In genomic region chr19:34772697-34773554, GRCh38 we compare ENCODE assay signal across 8 cellular contexts. TPM values are rescaled to one million over a fixed set of nuclear protein-coding genes. Genes with fewer than 3 reads are reported as not detected.
A peak's percentile ranks its signal among the peaks of the same experiment; 100 is the strongest.
DNase-seq lines count a peak whose midpoint lies in the region; ATAC-seq, FAIRE-seq and TF ChIP-seq lines count a peak whose summit lies in the region.

TSS of gene ZNF599 (minus strand) at chr19:34773215. CDS start at chr19:34772841, 374 bp downstream.

- no peaks in the 10 kb centered on the region for H4K20me1 ChIP-seq in Loucy (ENCODE audit: insufficient read depth, low read length, poor library complexity, severe bottlenecking)

- ATAC-seq in activated naive CD8-positive, alpha-beta T cell treated with anti-CD3 and anti-CD28 coated beads, Interleukin-2, amount 10 ng/mL, durations not matched to agents 7 days and 5 days (ENCODE audit: low read depth) = peak; percentile 95

- H3K27me3 Mint-ChIP-seq in activated naive CD8-positive, alpha-beta T cell treated with anti-CD3 and anti-CD28 coated beads, Interleukin-2, amount 10 ng/mL, durations not matched to agents 7 days and 5 days = peaks cover 4% of the 10 kb centered on the region

- H3K9me3 Mint-ChIP-seq in activated naive CD8-positive, alpha-beta T cell treated with anti-CD3 and anti-CD28 coated beads, Interleukin-2, amount 10 ng/mL, durations not matched to agents 7 days and 5 days = peaks cover 20% of the 10 kb centered on the region

- H3K27ac ChIP-seq in parathyroid adenoma (peak within 1 kb of the TSS; percentile 69), tibial nerve (peak within 1 kb of the TSS in 3 of 4 donors; percentile 75 to 87 (median 86))

- TF ChIP-seq EP300 in tibial nerve (IDR thresholded peaks at IDR 0.05) = peak; percentile 45 to 91

- H3K4me3 ChIP-seq in H7 (ENCODE audit: insufficient read depth, low read depth, low read length) = peak within 1 kb of the TSS; percentile 83
- peak within 1 kb of the TSS; percentile 85 for H3K4me3 ChIP-seq in Loucy (ENCODE audit: low read length, poor library complexity, severe bottlenecking)
- peak within 1 kb of the TSS; percentile 90 for H3K4me3 ChIP-seq in parathyroid adenoma (ENCODE audit: low read depth, low read length)
- peak within 1 kb of the TSS; percentile 46 to 86 (median 72) for H3K4me3 ChIP-seq in tibial nerve

- WGBS in tibial nerve, 2 donors = 9% methylated on average over 19 to 22 of the region's 69 CpGs

- POLR2A ChIA-PET in activated naive CD8-positive, alpha-beta T cell treated with anti-CD3 and anti-CD28 coated beads, Interleukin-2, amount 10 ng/mL, durations not matched to agents 7 days and 5 days (lab: Charles Lee) = interaction anchor here (1.2 kb wide), 1 partner anchor 95 kb away, joined by 4 read pairs; the partner anchor contains the start of gene ZNF302

- peaks cover 13% of the 10 kb centered on the region for H3K4me1 Mint-ChIP-seq in activated naive CD8-positive, alpha-beta T cell treated with anti-CD3 and anti-CD28 coated beads, Interleukin-2, amount 10 ng/mL, durations not matched to agents 7 days and 5 days

- no peaks in the 10 kb centered on the region for H3K9me2 ChIP-seq in Loucy (replicated peaks; ENCODE audit: low read depth, low read length)

- no peak for TF ChIP-seq CTCF in Loucy (conservative IDR thresholded peaks at IDR 0.05; ENCODE audit: low read length)
- TF ChIP-seq CTCF in parathyroid adenoma (IDR thresholded peaks at IDR 0.05) = no peak
- peak in 1 of 5 experiments; percentile 15 for TF ChIP-seq CTCF in tibial nerve (IDR thresholded peaks at IDR 0.05)

- peak in 1 of 2 donors; percentile 56 for TF ChIP-seq POLR2A in tibial nerve (IDR thresholded peaks at IDR 0.05)

- intact Hi-C loops in cardiac septum (cut with DNase I) = loop anchor here (2.0 kb wide), 3 partner anchors 36 to 154 kb away; partner anchors contain the start of genes SCGB2B2, ZNF30 and ZNF302

- H3K9ac ChIP-seq in Loucy (ENCODE audit: low read depth, low read length, poor library complexity, severe bottlenecking) = peak within 1 kb of the TSS; percentile 77
- H3K9ac ChIP-seq in parathyroid adenoma = peak within 1 kb of the TSS; percentile 68

- H2AFZ ChIP-seq in Loucy (ENCODE audit: low read length) = peak within 1 kb of the TSS; percentile 97
- peak within 1 kb of the TSS; percentile 89 for H2AFZ ChIP-seq in parathyroid adenoma

- no peaks in the 10 kb centered on the region; the same call in 1 of the 2 replicates for H3K36me3 ChIP-seq in H7 (replicated peaks; ENCODE audit: control insufficient read depth, insufficient read depth, low read length)
- H3K36me3 ChIP-seq in Loucy (ENCODE audit: insufficient read depth, low read length) = no peaks in the 10 kb centered on the region
- H3K36me3 ChIP-seq in parathyroid adenoma (ENCODE audit: control insufficient read depth, insufficient read depth, low read length) = no peaks in the 10 kb centered on the region
- H3K36me3 ChIP-seq in tibial nerve = peaks cover 0 to 29% (median 0%) of the 10 kb centered on the region in 3 donors

- FAIRE-seq in G401.6 (lab: Jason Lieb, UNC) = peak; percentile 92

- peaks cover 32% of the 10 kb centered on the region for H3K36me3 Mint-ChIP-seq in activated naive CD8-positive, alpha-beta T cell treated with anti-CD3 and anti-CD28 coated beads, Interleukin-2, amount 10 ng/mL, durations not matched to agents 7 days and 5 days

- H3F3A ChIP-seq in Loucy (ENCODE audit: low read depth) = no peaks in the 10 kb centered on the region

- H3K27ac Mint-ChIP-seq in activated naive CD8-positive, alpha-beta T cell treated with anti-CD3 and anti-CD28 coated beads, Interleukin-2, amount 10 ng/mL, durations not matched to agents 7 days and 5 days = peak within 1 kb of the TSS; percentile 90

- no peaks in the 10 kb centered on the region for H3K9me3 ChIP-seq in Loucy (ENCODE audit: insufficient read depth, low read depth, low read length)
- H3K9me3 ChIP-seq in parathyroid adenoma (ENCODE audit: control insufficient read depth, low read length) = no peaks in the 10 kb centered on the region
- H3K9me3 ChIP-seq in tibial nerve = peaks cover 0 to 4% (median 0%) of the 10 kb centered on the region in 4 donors

- peaks cover 9% of the 10 kb centered on the region for H3K4me1 ChIP-seq in Loucy (ENCODE audit: insufficient read depth, low read length, poor library complexity, severe bottlenecking)
- no peaks in the 10 kb centered on the region for H3K4me1 ChIP-seq in parathyroid adenoma
- peaks cover 0 to 12% (median 6%) of the 10 kb centered on the region in 4 donors for H3K4me1 ChIP-seq in tibial nerve

- H3K4me2 ChIP-seq in Loucy (ENCODE audit: low read depth, low read length, poor library complexity, severe bottlenecking) (peak within 1 kb of the TSS; percentile 79), parathyroid adenoma (ENCODE audit: low read length) (peak within 1 kb of the TSS; percentile 82)

- peak within 1 kb of the TSS; percentile 91 for H3K4me3 Mint-ChIP-seq in activated naive CD8-positive, alpha-beta T cell treated with anti-CD3 and anti-CD28 coated beads, Interleukin-2, amount 10 ng/mL, durations not matched to agents 7 days and 5 days

- DNase-seq in H7 (peak; percentile 87), SKM-1 (lab: John Stamatoyannopoulos, UW; ENCODE audit: unreplicated experiment) (peak; percentile 54), cardiac septum (ENCODE audit: low spot score) (peak; percentile 95), tibial nerve (ENCODE audit: low spot score in 2 of 2) (peak; percentile 71 to 84)
- DNase-seq in activated naive CD8-positive, alpha-beta T cell treated with anti-CD3 and anti-CD28 coated beads, Interleukin-2, amount 10 ng/mL, durations not matched to agents 7 days and 5 days = peak; percentile 92

- H3K27me3 ChIP-seq in H7 (ENCODE audit: control insufficient read depth, insufficient read depth, low read length) (no peaks in the 10 kb centered on the region; the same call in 1 of the 2 replicates), Loucy (ENCODE audit: insufficient read depth, low read length, poor library complexity, severe bottlenecking) (no peaks in the 10 kb centered on the region), parathyroid adenoma (ENCODE audit: control insufficient read depth, insufficient read depth, low read length) (no peaks in the 10 kb centered on the region), tibial nerve (peaks cover 0 to 2% of the 10 kb centered on the region in 2 donors)

- H3K79me2 ChIP-seq in Loucy (ENCODE audit: insufficient read depth, low read length) (no peaks in the 10 kb centered on the region), parathyroid adenoma (no peaks in the 10 kb centered on the region)

RNA-seq across cellular contexts. Expression of gene ZNF599, which starts in this region (rescaled TPM):
- 3.6 and 7.6 TPM in 2 replicates for total RNA-seq in H7 (2014; rRNA removed; shearing (Covaris generic))
- 1 to 10 TPM; 6.1 to 6.9 TPM for total RNA-seq in activated naive CD8-positive, alpha-beta T cell treated with anti-CD3 and anti-CD28 coated beads, Interleukin-2, amount 10 ng/mL, durations not matched to agents 7 days and 5 days
- 5.4 TPM for total RNA-seq in cardiac septum
- 10 to 100 TPM; 10.2 to 13.3 (median 11.1) TPM for total RNA-seq in tibial nerve

Comparison
In these comparisons a context has a peak if more than half of its experiments do, and no peak if none do; other contexts are left out.
1. Peak in every context shown above with its lines: DNase-seq, ATAC-seq, H3K4me3 ChIP-seq and H3K27ac ChIP-seq.